Comparison of ENCODE assay signal across 1 cellular context in the genomic region with DNA sequence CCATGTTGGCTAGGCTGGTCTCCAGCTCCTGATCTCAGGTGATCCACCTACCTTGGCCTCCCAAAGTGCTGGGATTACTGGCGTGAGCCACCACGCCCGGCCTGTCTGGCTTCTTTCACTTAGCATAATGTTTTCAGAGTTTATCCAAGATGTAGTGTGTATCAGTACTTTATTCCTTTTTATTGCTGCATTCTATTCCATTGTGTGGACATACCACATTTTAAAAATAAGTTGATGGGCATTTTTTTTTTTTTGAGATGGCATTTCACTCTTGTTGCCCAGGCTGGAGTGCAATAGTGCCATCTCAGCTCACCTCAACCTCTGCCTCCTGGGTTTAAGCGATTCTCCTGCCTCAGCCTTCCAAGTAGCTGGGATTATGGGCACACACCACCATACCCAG.
TF ChIP-seq lines count a peak whose summit lies in the region.

No MANE protein-coding gene starts in this region.

TF ChIP-seq in K562, 482 proteins besides CTCF, POLR2A, EP300 and RAD21:
- TF ChIP-seq ZNF146 (CRISPR knock-in tag; IDR thresholded peaks at IDR 0.05; ENCODE audit: unreplicated experiment): peak; percentile 45
